Comparison of ENCODE assay signal across 12 cellular contexts in the genomic region with DNA sequence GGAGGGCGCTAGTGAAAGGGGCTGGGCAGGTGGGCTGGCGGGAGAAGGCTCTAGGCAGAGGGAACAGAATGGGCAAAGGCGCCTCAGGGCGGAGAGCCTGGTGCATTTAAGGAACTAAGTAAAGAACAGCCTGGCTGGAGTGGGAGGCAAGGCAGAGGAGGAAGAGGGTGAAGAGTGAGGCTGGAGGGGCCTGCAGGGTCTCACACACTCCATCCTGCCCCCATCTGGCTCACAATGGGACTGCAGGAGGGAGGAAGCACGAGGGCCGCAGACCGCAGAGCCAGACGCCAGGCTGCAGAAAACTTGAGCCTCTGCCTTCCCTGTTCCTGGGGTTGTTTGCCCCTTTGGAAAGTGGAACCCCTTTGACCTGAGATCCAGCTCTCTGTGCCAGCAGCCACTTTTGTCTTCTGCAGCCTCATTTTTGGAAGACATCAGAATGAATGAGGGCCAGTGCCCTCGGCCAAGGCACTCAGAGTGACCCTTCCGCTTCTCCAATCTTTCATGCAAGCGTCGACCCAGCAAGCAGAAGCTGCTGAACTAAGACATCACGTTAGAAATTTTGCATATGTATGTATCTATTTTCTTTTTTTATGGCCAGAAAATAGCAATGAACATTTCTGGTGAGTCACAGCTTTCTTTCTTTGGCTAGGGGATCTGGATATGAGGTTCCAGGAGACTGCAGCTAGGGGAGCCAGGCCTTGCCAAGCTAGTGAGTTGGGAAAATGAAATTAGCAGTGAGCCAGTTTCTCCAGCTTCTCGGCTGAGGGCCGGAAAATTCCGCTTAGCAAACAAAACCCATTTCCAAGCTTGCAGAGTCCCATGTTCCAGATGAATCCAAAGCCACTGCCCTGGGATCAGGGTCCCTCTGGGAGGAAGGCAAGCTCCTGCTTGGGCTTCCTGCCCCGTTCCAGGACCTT.
DNase-seq lines count a peak whose midpoint lies in the region; ATAC-seq, FAIRE-seq and TF ChIP-seq lines count a peak whose summit lies in the region.
"Had no signal": no experiment of that assay in that cellular context is flagged by ENCODE, and none has a peak within 500 bp of the region (broad histone marks: within the 10 kb centered on the region; RNA-seq: fewer than 3 reads in every experiment).

No MANE protein-coding gene starts in this region.

- ATAC-seq in lower lobe of right lung (peak; percentile 15 to 31), HG03354 (IDR thresholded peaks at IDR 0.05; ENCODE audit: poor library complexity, severe bottlenecking, unreplicated experiment) (no peak), GM18907 (IDR thresholded peaks at IDR 0.05; ENCODE audit: unreplicated experiment) (no peak)
- ATAC-seq: CD8-positive, alpha-beta T cell had no signal

- BruUV-seq in A673 (replicated peaks; lab: Mats Ljungman, UMichigan), result no TSS peak

- CTCF ChIA-PET in A673 (lab: Charles Lee), result interaction anchor here (0.9 kb wide), 1 partner anchor 123 kb away, joined by 3 read pairs; no protein-coding TSS in a partner anchor

- H3K27me3 ChIP-seq in A673 (replicated peaks; ENCODE audit: insufficient read depth, low read depth, low read length, poor library complexity), result no peaks in the 10 kb centered on the region
- H3K27me3 ChIP-seq in H7 (ENCODE audit: control insufficient read depth, insufficient read depth, low read length), result no peaks in the 10 kb centered on the region
- no peaks in the 10 kb centered on the region for H3K27me3 ChIP-seq in lower lobe of right lung (ENCODE audit: low read depth)

- POLR2A ChIA-PET in A673 (lab: Charles Lee; ENCODE audit: low non-redundant PET), result no interaction called here

- TF ChIP-seq CTCF in A673 (conservative IDR thresholded peaks at IDR 0.05; ENCODE audit: low read depth, low read length) (peak; percentile 25; the same call in 1 of the 2 replicates), lower lobe of right lung (IDR thresholded peaks at IDR 0.05) (no peak)

- H3K4me3 ChIP-seq in A673 (ENCODE audit: low read depth, low read length, poor library complexity, severe bottlenecking) (no peak overlapping the region), H7 (ENCODE audit: insufficient read depth, low read depth, low read length) (no peak overlapping the region), lower lobe of right lung (no peak overlapping the region)
- H3K4me3 ChIP-seq: coronary artery had no signal

- intact Hi-C loops in A673 (cut with micrococcal nuclease; ENCODE audit: unreplicated experiment) (no loop called here), lower lobe of right lung (cut with DNase I) (no loop called here)

- H3K36me3 ChIP-seq in A673 (ENCODE audit: insufficient read depth, low read length, poor library complexity, severe bottlenecking) (no peaks in the 10 kb centered on the region), H7 (replicated peaks; ENCODE audit: control insufficient read depth, insufficient read depth, low read length) (no peaks in the 10 kb centered on the region), lower lobe of right lung (no peaks in the 10 kb centered on the region)

- H3K4me1 ChIP-seq in A673 (ENCODE audit: insufficient read depth, low read length, poor library complexity, severe bottlenecking) (no peaks in the 10 kb centered on the region), lower lobe of right lung (no peaks in the 10 kb centered on the region)

- H3K9me3 ChIP-seq in A673 (ENCODE audit: low read depth, low read length, poor library complexity, severe bottlenecking), result no peaks in the 10 kb centered on the region
- no peaks in the 10 kb centered on the region for H3K9me3 ChIP-seq in lower lobe of right lung

- no peak for DNase-seq in A673 (ENCODE audit: low spot score)
- DNase-seq in H7, result peak; percentile 90
- DNase-seq in cerebellum (ENCODE audit: low spot score), result peak; percentile 91
- no peak for DNase-seq in lower lobe of right lung
- no peak for DNase-seq in NCI-H146 (lab: John Stamatoyannopoulos, UW)
- DNase-seq in GM12891 (ENCODE audit: insufficient read length, low spot score), result no peak
- DNase-seq: activated CD4-positive, alpha-beta T cell treated with anti-CD3 and anti-CD28 coated beads, Interleukin-2, amount 10 ng/mL, durations not matched to agents 24 days and 14 days; CD8-positive, alpha-beta T cell; stimulated activated CD4-positive, alpha-beta T cell treated with anti-CD3 and anti-CD28 coated beads, Interleukin-4, amount 100 ng/mL, for 1 hour had no signal

- H3K27ac ChIP-seq in A673 (ENCODE audit: low read depth, low read length, poor library complexity, severe bottlenecking) (no peak overlapping the region), lower lobe of right lung (no peak overlapping the region)
- H3K27ac ChIP-seq: coronary artery had no signal

- no peak for FAIRE-seq in GM12891 (lab: Jason Lieb, UNC)

- TF ChIP-seq POLR2A in GM12891 (IDR thresholded peaks at IDR 0.05; ENCODE audit: low read depth, low read length), result no peak

TF ChIP-seq in GM12891, 5 proteins besides CTCF, POLR2A, EP300 and RAD21:
- TF ChIP-seq POU2F2 (IDR thresholded peaks at IDR 0.05; ENCODE audit: low read depth, low read length), result no peak
- no peak for TF ChIP-seq PAX5 (IDR thresholded peaks at IDR 0.05; ENCODE audit: insufficient read depth, low read length, severe bottlenecking)
- TF ChIP-seq TAF1 (IDR thresholded peaks at IDR 0.05; ENCODE audit: low read depth, low read length), result no peak
- no peak for TF ChIP-seq SPI1 (IDR thresholded peaks at IDR 0.05; ENCODE audit: low read depth, low read length)
- TF ChIP-seq POLR2AphosphoS5 (IDR thresholded peaks at IDR 0.05; ENCODE audit: low read depth, low read length), result no peak

Comparison
In these comparisons a context has a peak if more than half of its experiments do, and no peak if none do; other contexts are left out.
1. DNase-seq: peak in H7 (single experiment) and cerebellum (single experiment); none in A673 (single experiment), lower lobe of right lung (single experiment), NCI-H146 (single experiment) and GM12891 (single experiment).
2. ATAC-seq: peak in lower lobe of right lung (2 of 2); none in HG03354 (single experiment) and GM18907 (single experiment).